8 cellular contexts compared by ENCODE assay signal in the genomic region with DNA sequence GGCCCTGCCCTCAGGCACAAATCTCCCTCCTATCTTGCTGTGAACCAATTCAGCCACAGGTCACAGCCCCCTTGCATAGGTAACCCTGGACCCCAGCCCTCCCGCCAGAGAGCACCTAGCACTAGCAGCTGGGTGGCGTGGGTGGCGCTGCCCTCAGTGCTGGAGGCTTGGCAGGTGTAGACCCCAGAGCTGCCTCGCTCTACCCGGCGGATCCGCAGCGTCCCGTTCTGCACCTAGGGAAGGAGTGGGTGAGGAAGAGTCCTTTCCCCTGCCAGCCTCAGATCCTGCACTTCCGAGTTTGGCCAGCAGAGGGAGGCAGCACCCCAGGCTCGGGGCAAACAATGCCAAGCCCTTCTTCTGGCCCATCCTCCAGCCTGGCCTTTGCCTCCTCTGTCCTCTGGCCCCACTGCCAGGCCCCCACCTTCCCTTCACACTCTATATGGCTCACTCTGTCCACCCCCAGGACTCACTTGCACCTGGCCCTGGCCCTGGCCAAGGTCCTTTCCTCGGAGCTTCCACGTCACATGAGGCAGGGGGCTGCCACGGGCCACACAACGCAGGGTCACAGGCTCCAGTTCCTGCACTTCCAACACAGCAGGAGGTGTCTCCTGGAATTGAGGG.
DNase-seq lines count a peak whose midpoint lies in the region; ATAC-seq lines count a peak whose summit lies in the region.

No MANE protein-coding gene starts in this region.

- H3K4me3 ChIP-seq in duodenal mucosa (ENCODE audit: low read depth in 1 of 2, low read length in 2 of 2) = peak overlapping the region; percentile 18 to 26

- H3K9me3 Mint-ChIP-seq in memory B cell = no peaks in the 10 kb centered on the region

- no peak overlapping the region for H3K27ac Mint-ChIP-seq in memory B cell

- H3K4me1 Mint-ChIP-seq in memory B cell = peaks cover 41% of the 10 kb centered on the region

- ATAC-seq in memory B cell (ENCODE audit: low read depth) (peak; percentile 80), HG02571 (IDR thresholded peaks at IDR 0.05; ENCODE audit: unreplicated experiment) (no peak)

- H3K36me3 Mint-ChIP-seq in memory B cell = no peaks in the 10 kb centered on the region

- H3K9me3 ChIP-seq in duodenal mucosa (ENCODE audit: control insufficient read depth in 1 of 2, low read length in 2 of 2) = no peaks in the 10 kb centered on the region

- peaks cover 0 to 3% of the 10 kb centered on the region in 2 donors for H3K27me3 ChIP-seq in duodenal mucosa (ENCODE audit: control insufficient read depth in 1 of 2, insufficient read depth in 2 of 2, low read length in 2 of 2)

- H3K4me1 ChIP-seq in duodenal mucosa (ENCODE audit: control insufficient read depth in 1 of 2, insufficient read depth in 2 of 2, low read length in 2 of 2) = peaks cover 46 to 49% of the 10 kb centered on the region in 2 donors

- H3K4me3 Mint-ChIP-seq in memory B cell = peak overlapping the region; percentile 33

- H3K27me3 Mint-ChIP-seq in memory B cell = peaks cover 2% of the 10 kb centered on the region

- peak; percentile 84 for DNase-seq in CD1c-positive myeloid dendritic cell (ENCODE audit: extremely low spot score)
- peak; percentile 16 for DNase-seq in GOT3 (lab: John Stamatoyannopoulos, UW)
- DNase-seq in NCI-H226 = peak; percentile 51
- DNase-seq in activated CD4-positive, alpha-beta T cell treated with anti-CD3 and anti-CD28 coated beads, Interleukin-2, amount 50 U/mL, for 24 hours (ENCODE audit: low read depth in 1 of 2, low spot score in 1 of 2) = peak; percentile 78 to 90
- peak; percentile 85 to 94 for DNase-seq in memory B cell (ENCODE audit: low spot score in 2 of 2)
- peak; percentile 73 to 79 for DNase-seq in stimulated activated CD8-positive, alpha-beta memory T cell treated with anti-CD3 and anti-CD28 coated beads, Interleukin-4, amount 100 ng/mL, for 1 hour (ENCODE audit: low read depth in 2 of 2, low spot score in 1 of 2)

- peak overlapping the region; percentile 33 for H3K27ac ChIP-seq in duodenal mucosa (ENCODE audit: low read depth, low read length)

- H3K9ac ChIP-seq in duodenal mucosa (ENCODE audit: low read depth in 1 of 2, low read length in 2 of 2) = peak overlapping the region; percentile 20 to 41

- no peaks in the 10 kb centered on the region for H3K36me3 ChIP-seq in duodenal mucosa (ENCODE audit: control insufficient read depth in 1 of 2, insufficient read depth in 2 of 2, low read length in 2 of 2)

Comparison
In these comparisons a context has a peak if more than half of its experiments do, and no peak if none do; other contexts are left out.
1. DNase-seq: peak in every context shown above with its lines; median percentile 90 in memory B cell; 84 in CD1c-positive myeloid dendritic cell; 84 in activated CD4-positive, alpha-beta T cell treated with anti-CD3 and anti-CD28 coated beads, Interleukin-2, amount 50 U/mL, for 24 hours; 76 in stimulated activated CD8-positive, alpha-beta memory T cell treated with anti-CD3 and anti-CD28 coated beads, Interleukin-4, amount 100 ng/mL, for 1 hour; 51 in NCI-H226; 16 in GOT3.